Comparison of ENCODE assay signal across 33 cellular contexts in genomic region chr19:16506961-16507360, GRCh38. TPM values are rescaled to one million over a fixed set of nuclear protein-coding genes. Genes with fewer than 3 reads are reported as not detected.
"Had no signal": no experiment of that assay in that cellular context is flagged by ENCODE, and none has a peak within 500 bp of the region (broad histone marks: within the 10 kb centered on the region; RNA-seq: fewer than 3 reads in every experiment).

No MANE protein-coding gene starts in this region.

- H3K36me3 ChIP-seq: breast epithelium had no signal

- H3K4me1 Mint-ChIP-seq: activated CD4-positive, alpha-beta T cell treated with anti-CD3 and anti-CD28 coated beads for 36 hours; activated naive CD4-positive, alpha-beta T cell treated with anti-CD3 and anti-CD28 coated beads, Interleukin-2, amount 50 U/mL, for 24 hours had no signal

- H3K27ac ChIP-seq: SJCRH30, WERI-Rb-1 had no signal

- H3K4me2 ChIP-seq: SK-N-SH had no signal

- H3K27me3 Mint-ChIP-seq: activated CD4-positive, alpha-beta memory T cell treated with anti-CD3 and anti-CD28 coated beads, Interleukin-2, amount 10 ng/mL, durations not matched to agents 7 days and 5 days; activated CD4-positive, alpha-beta T cell treated with anti-CD3 and anti-CD28 coated beads for 36 hours; activated naive CD4-positive, alpha-beta T cell treated with anti-CD3 and anti-CD28 coated beads, Interleukin-2, amount 50 U/mL, for 24 hours had no signal

- ATAC-seq: activated CD4-positive, alpha-beta T cell treated with anti-CD3 and anti-CD28 coated beads for 36 hours; Panc1 had no signal

- DNase-seq: activated CD4-positive, alpha-beta memory T cell treated with anti-CD3 and anti-CD28 coated beads, Interleukin-2, amount 10 ng/mL, durations not matched to agents 7 days and 5 days; activated CD4-positive, alpha-beta T cell treated with anti-CD3 and anti-CD28 coated beads for 36 hours; activated CD4-positive, alpha-beta T cell treated with anti-CD3 and anti-CD28 coated beads, Interleukin-2, amount 50 U/mL, for 1 hour; activated CD8-positive, alpha-beta memory T cell treated with anti-CD3 and anti-CD28 coated beads, Interleukin-2, amount 50 U/mL, for 48 hours; activated effector memory CD4-positive, alpha-beta T cell treated with Interleukin-2 at 50 U/mL for 16 hours; activated naive CD4-positive, alpha-beta T cell; activated T-cell treated with anti-CD3 and anti-CD28 coated beads, Interleukin-2, amount 50 U/mL, for 1 hour; aorta; caudate nucleus; MG63; MV-4-11; NCI-H1092 treated with DMSO at 0.1 percent for 48 hours; NCI-H1417 treated with DMSO at 0.1 percent for 48 hours; NCI-H187; NCI-H2081 treated with DMSO at 0.1 percent for 48 hours; NCI-H2227 treated with DMSO at 0.1 percent for 48 hours; NCI-H526; NCI-H774; NK-92 treated with Interleukin-12 subunit alpha and Interleukin-12 subunit beta, amount 100 ng/mL, for 24 hours; OCI-M1; Right ventricle myocardium superior; RPMI8226; SJCRH30; SK-N-SH; T-helper 1 cell; WERI-Rb-1 had no signal

- H3K9me3 ChIP-seq: breast epithelium, MG63, SJCRH30, SK-N-SH had no signal

- H3K4me3 Mint-ChIP-seq: activated CD4-positive, alpha-beta memory T cell treated with anti-CD3 and anti-CD28 coated beads, Interleukin-2, amount 10 ng/mL, durations not matched to agents 7 days and 5 days; activated CD4-positive, alpha-beta T cell treated with anti-CD3 and anti-CD28 coated beads for 36 hours; activated naive CD4-positive, alpha-beta T cell treated with anti-CD3 and anti-CD28 coated beads, Interleukin-2, amount 50 U/mL, for 24 hours; activated T-helper 1 cell treated with anti-CD3 and anti-CD28 coated beads, Interleukin-12 subunit alpha, Interleukin-12 subunit beta, Interleukin-2, Interleukin-4 antibody, amounts not matched to agents 30 ng/mL and 10 ng/mL and 1 ng/mL, durations not matched to agents 14 hours and 24 hours and 36 hours had no signal

- H3K27ac Mint-ChIP-seq: activated CD4-positive, alpha-beta memory T cell treated with anti-CD3 and anti-CD28 coated beads, Interleukin-2, amount 10 ng/mL, durations not matched to agents 7 days and 5 days; activated CD4-positive, alpha-beta T cell treated with anti-CD3 and anti-CD28 coated beads for 36 hours; activated naive CD4-positive, alpha-beta T cell treated with anti-CD3 and anti-CD28 coated beads, Interleukin-2, amount 50 U/mL, for 24 hours; activated T-helper 1 cell treated with anti-CD3 and anti-CD28 coated beads, Interleukin-12 subunit alpha, Interleukin-12 subunit beta, Interleukin-2, Interleukin-4 antibody, amounts not matched to agents 30 ng/mL and 10 ng/mL and 1 ng/mL, durations not matched to agents 14 hours and 24 hours and 36 hours had no signal

- H3K27me3 ChIP-seq: breast epithelium, MG63, SJCRH30 had no signal

- H3K4me1 ChIP-seq: breast epithelium, SJCRH30 had no signal

- H3K4me3 ChIP-seq: breast epithelium, MG63, SJCRH30 had no signal

- H3K9me3 Mint-ChIP-seq: activated CD4-positive, alpha-beta memory T cell treated with anti-CD3 and anti-CD28 coated beads, Interleukin-2, amount 10 ng/mL, durations not matched to agents 7 days and 5 days; activated naive CD4-positive, alpha-beta T cell treated with anti-CD3 and anti-CD28 coated beads, Interleukin-2, amount 50 U/mL, for 24 hours; activated T-helper 1 cell treated with anti-CD3 and anti-CD28 coated beads, Interleukin-12 subunit alpha, Interleukin-12 subunit beta, Interleukin-2, Interleukin-4 antibody, amounts not matched to agents 30 ng/mL and 10 ng/mL and 1 ng/mL, durations not matched to agents 14 hours and 24 hours and 36 hours had no signal

RNA-seq across cellular contexts. Expression of gene CALR3, which starts 11.0 kb away (rescaled TPM):
- total RNA-seq: activated CD4-positive, alpha-beta memory T cell treated with anti-CD3 and anti-CD28 coated beads, Interleukin-2, amount 10 ng/mL, durations not matched to agents 7 days and 5 days; activated CD4-positive, alpha-beta T cell treated with anti-CD3 and anti-CD28 coated beads for 36 hours; activated T-helper 1 cell treated with anti-CD3 and anti-CD28 coated beads, Interleukin-12 subunit alpha, Interleukin-12 subunit beta, Interleukin-2, Interleukin-4 antibody, amounts not matched to agents 30 ng/mL and 10 ng/mL and 1 ng/mL, durations not matched to agents 14 hours and 24 hours and 36 hours; aorta; breast epithelium; cerebellum; NCI-H460; Right ventricle myocardium superior; SJCRH30; T-helper 2 cell treated with Interferon-gamma antibody and Interleukin-4, amounts not matched to agents 100 ng/mL and 5 ng/mL, for 36 hours had no signal
